26 cellular contexts compared by ENCODE assay signal in the genomic region with DNA sequence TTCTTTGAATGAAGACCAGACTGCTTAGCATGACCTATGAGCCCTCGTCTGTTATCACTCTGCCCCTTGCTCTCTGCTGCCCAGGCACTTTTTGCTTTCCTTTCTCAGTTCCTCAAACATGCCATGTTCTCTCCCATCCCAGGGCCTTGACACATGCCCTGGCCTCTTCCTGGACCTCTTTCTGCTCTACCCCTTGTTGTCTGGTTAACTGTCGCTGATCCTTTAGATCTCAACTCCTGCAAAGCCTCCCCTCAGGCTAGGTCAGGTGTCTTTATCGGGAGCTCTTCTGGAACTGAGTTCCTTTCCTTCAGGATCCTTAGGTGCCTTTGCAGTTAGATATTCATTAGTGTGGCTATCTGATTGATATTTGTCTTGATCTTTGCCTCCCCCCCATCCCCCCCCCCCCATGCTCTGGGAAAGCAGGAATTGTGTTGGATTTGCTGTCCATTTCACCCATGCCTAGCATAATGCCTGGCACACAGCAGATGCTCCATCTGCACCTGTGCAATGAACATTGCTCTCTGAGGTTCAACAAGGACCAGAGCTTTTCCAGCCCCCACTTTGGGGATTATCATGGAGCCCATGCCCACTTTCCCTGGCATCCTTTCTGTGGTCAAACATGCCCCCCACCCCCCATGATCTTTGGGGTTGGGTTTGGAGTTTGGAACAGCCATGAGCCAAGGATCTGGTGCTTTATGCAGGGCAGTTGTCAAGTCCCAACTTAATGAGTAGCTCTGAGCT.
DNase-seq lines count a peak whose midpoint lies in the region.
"Had no signal": no experiment of that assay in that cellular context is flagged by ENCODE, and none has a peak within 500 bp of the region (broad histone marks: within the 10 kb centered on the region; RNA-seq: fewer than 3 reads in every experiment).

No MANE protein-coding gene starts in this region.

- peak overlapping the region; percentile 45 for H3K27ac ChIP-seq in skeletal muscle tissue (ENCODE audit: low read depth, low read length)
- H3K27ac ChIP-seq: 22Rv1, cardiac muscle cell, esophagus squamous epithelium, heart left ventricle had no signal

- no peak overlapping the region for H3K4me3 ChIP-seq in skeletal muscle tissue (ENCODE audit: low read length in 3 of 3)
- H3K4me3 ChIP-seq: cardiac muscle cell, esophagus squamous epithelium, heart left ventricle had no signal

- peaks cover 46 to 60% (median 54%) of the 10 kb centered on the region in 3 donors for H3K4me1 ChIP-seq in skeletal muscle tissue (ENCODE audit: control insufficient read depth in 3 of 3, insufficient read depth in 3 of 3, low read length in 3 of 3)

- H3K9ac ChIP-seq in skeletal muscle tissue (ENCODE audit: low read depth in 1 of 3, low read length in 3 of 3), result no peak overlapping the region
- H3K9ac ChIP-seq: SK-N-SH had no signal

- H3K9me3 ChIP-seq in skeletal muscle tissue (ENCODE audit: control insufficient read depth in 3 of 3, low read length in 3 of 3), result no peaks in the 10 kb centered on the region
- H3K9me3 ChIP-seq: esophagus squamous epithelium, heart left ventricle, SK-N-SH had no signal

- H3K36me3 ChIP-seq in skeletal muscle tissue (ENCODE audit: control insufficient read depth in 3 of 3, insufficient read depth in 3 of 3, low read length in 3 of 3), result no peaks in the 10 kb centered on the region
- H3K36me3 ChIP-seq: cardiac muscle cell, esophagus squamous epithelium, heart left ventricle had no signal

- no peaks in the 10 kb centered on the region for H3K27me3 ChIP-seq in skeletal muscle tissue (ENCODE audit: control insufficient read depth in 3 of 3, insufficient read depth in 3 of 3, low read length in 3 of 3)
- H3K27me3 ChIP-seq: esophagus squamous epithelium, heart left ventricle had no signal

- peak; percentile 11 for DNase-seq in activated CD4-positive, CD25-positive, alpha-beta regulatory T cell treated with anti-CD3 and anti-CD28 coated beads, Interleukin-2, amount 50 U/mL, for 72 hours
- no peak for DNase-seq in activated CD4-positive, CD25-positive, alpha-beta regulatory T cell (lab: John Stamatoyannopoulos, UW)
- DNase-seq in MV-4-11 (lab: John Stamatoyannopoulos, UW) (peak; percentile 54), islet precursor cell (peak; percentile 43), NCI-H526 (lab: John Stamatoyannopoulos, UW) (no peak), NCI-H1930 (lab: John Stamatoyannopoulos, UW) (no peak), UCSD-AML1 (lab: John Stamatoyannopoulos, UW; ENCODE audit: unreplicated experiment) (no peak)
- DNase-seq: activated CD8-positive, alpha-beta T cell treated with anti-CD3 and anti-CD28 coated beads, Interleukin-2, amount 10 ng/mL, durations not matched to agents 7 days and 5 days; activated naive CD8-positive, alpha-beta T cell treated with anti-CD3 and anti-CD28 coated beads, Interleukin-2, amount 50 U/mL, for 24 hours; activated T-cell treated with anti-CD3 and anti-CD28 coated beads, Interleukin-2, amount 50 U/mL, for 24 hours; CD4-positive, alpha-beta memory T cell; cortex of kidney; EL; esophagus squamous epithelium; foreskin melanocyte; heart left ventricle; naive thymus-derived CD4-positive, alpha-beta T cell; NCI-H1048; NCI-H1694; NCI-H2171; NCI-H510A; SK-N-SH; substantia nigra had no signal

Comparison
In these comparisons a context has a peak if more than half of its experiments do, and no peak if none do; other contexts are left out.
1. DNase-seq: peak in activated CD4-positive, CD25-positive, alpha-beta regulatory T cell treated with anti-CD3 and anti-CD28 coated beads, Interleukin-2, amount 50 U/mL, for 72 hours (single experiment), MV-4-11 (single experiment) and islet precursor cell (single experiment); none in activated CD4-positive, CD25-positive, alpha-beta regulatory T cell (0 of 4), NCI-H526 (0 of 2), NCI-H1930 (0 of 2) and UCSD-AML1 (single experiment).